Comparison of ENCODE assay signal across 14 cellular contexts in genomic region chr11:108663154-108663877, GRCh38. TPM values are rescaled to one million over a fixed set of nuclear protein-coding genes. Genes with fewer than 3 reads are reported as not detected.
A peak's percentile ranks its signal among the peaks of the same experiment; 100 is the strongest.
DNase-seq lines count a peak whose midpoint lies in the region; ATAC-seq, FAIRE-seq and TF ChIP-seq lines count a peak whose summit lies in the region.
"Had no signal": no experiment of that assay in that cellular context is flagged by ENCODE, and none has a peak within 500 bp of the region (broad histone marks: within the 10 kb centered on the region; RNA-seq: fewer than 3 reads in every experiment).

No MANE protein-coding gene starts in this region.

- H3K27ac ChIP-seq in endothelial cell of umbilical vein (ENCODE audit: insufficient read depth, low read depth, low read length) (no peak overlapping the region), kidney (ENCODE audit: low read depth in 2 of 2, low read length in 2 of 2) (no peak overlapping the region)
- H3K27ac ChIP-seq: left lung, prostate gland had no signal

- no peak overlapping the region for H3K4me3 ChIP-seq in endothelial cell of umbilical vein (replicated peaks in 1 of 3; ENCODE audit: insufficient read depth in 1 of 3, low read depth in 1 of 3, low read length in 3 of 3)
- no peak overlapping the region for H3K4me3 ChIP-seq in kidney (ENCODE audit: low read length in 2 of 2)
- H3K4me3 ChIP-seq: prostate gland had no signal

- peak overlapping the region; percentile 6 for H2AFZ ChIP-seq in endothelial cell of umbilical vein (ENCODE audit: low read depth, low read length)

- no peaks in the 10 kb centered on the region for H3K27me3 ChIP-seq in endothelial cell of umbilical vein (ENCODE audit: control insufficient read depth in 2 of 2, insufficient read depth in 2 of 2, low read length in 2 of 2)
- H3K27me3 ChIP-seq: upper lobe of left lung had no signal

- H3K9me1 ChIP-seq in endothelial cell of umbilical vein (replicated peaks; ENCODE audit: control insufficient read depth, extremely low read depth, insufficient read depth, low read length), result no peaks in the 10 kb centered on the region

- FAIRE-seq in endothelial cell of umbilical vein (lab: Jason Lieb, UNC) (no peak), kidney (lab: Jason Lieb, UNC) (no peak)

- DNase-seq in endothelial cell of umbilical vein (ENCODE audit: low read depth, low spot score) (no peak), GM10266 (ENCODE audit: extremely low spot score) (no peak), AML-193 (lab: John Stamatoyannopoulos, UW) (no peak), A172 (ENCODE audit: low spot score) (no peak), kidney (no peak)
- DNase-seq: activated CD4-positive, alpha-beta T cell treated with anti-CD3 and anti-CD28 coated beads for 4 hours; cerebellar nuclear complex; COR-L47; left lung; upper lobe of left lung had no signal

- no peak for TF ChIP-seq POLR2A in endothelial cell of umbilical vein (IDR thresholded peaks at IDR 0.05; ENCODE audit: low read depth, low read length)

- H3K9me3 ChIP-seq in endothelial cell of umbilical vein (replicated peaks; ENCODE audit: control insufficient read depth, insufficient read depth, low read length) (no peaks in the 10 kb centered on the region), kidney (ENCODE audit: control insufficient read depth in 1 of 2, low read length in 2 of 2) (no peaks in the 10 kb centered on the region)
- H3K9me3 ChIP-seq: left lung, prostate gland, upper lobe of left lung had no signal

- peaks cover 34% of the 10 kb centered on the region for H3K79me2 ChIP-seq in endothelial cell of umbilical vein (ENCODE audit: control insufficient read depth, insufficient read depth, low read length)

- ATAC-seq in GM18520 (IDR thresholded peaks at IDR 0.05; ENCODE audit: unreplicated experiment) (peak; percentile 25), GM21526 (IDR thresholded peaks at IDR 0.05; ENCODE audit: low FRiP score, unreplicated experiment) (peak; percentile 50), HG03139 (IDR thresholded peaks at IDR 0.05; ENCODE audit: unreplicated experiment) (peak; percentile 56)
- ATAC-seq: left lung had no signal

- dilution Hi-C loops in endothelial cell of umbilical vein (cut with MboI; ENCODE audit: extremely low pct_ligation_motif_present, low sequenced_read_pairs), result no loop called here

- intact Hi-C loops in endothelial cell of umbilical vein (cut with micrococcal nuclease), result loop anchor here (5.0 kb wide), 1 partner anchor 166 kb away; the partner anchor contains the start of gene POGLUT3
- intact Hi-C loops in kidney (cut with DNase I), result no loop called here

- BruUV-seq in endothelial cell of umbilical vein (replicated peaks; lab: Mats Ljungman, UMichigan), result no TSS peak

- TF ChIP-seq CTCF in endothelial cell of umbilical vein (IDR thresholded peaks at IDR 0.05; ENCODE audit: extremely low read depth in 1 of 2, insufficient read depth in 1 of 2, low read depth in 1 of 2, low read length in 2 of 2) (no peak), GM10266 (IDR thresholded peaks at IDR 0.05; ENCODE audit: control insufficient read depth, insufficient read depth, low read depth, missing control alignments) (no peak), kidney (IDR thresholded peaks at IDR 0.05; ENCODE audit: borderline replicate concordance, extremely low read depth, insufficient read depth) (no peak)

- H3K9ac ChIP-seq in endothelial cell of umbilical vein (replicated peaks; ENCODE audit: extremely low read depth, insufficient read depth, low read length) (no peak overlapping the region), kidney (ENCODE audit: low read length in 2 of 2) (no peak overlapping the region)

- POLR2A ChIA-PET in endothelial cell of umbilical vein (lab: Charles Lee), result no interaction called here

- H3K4me2 ChIP-seq in endothelial cell of umbilical vein (ENCODE audit: insufficient read depth, low read length), result no peak overlapping the region

- H3K4me1 ChIP-seq in endothelial cell of umbilical vein (ENCODE audit: control insufficient read depth, extremely low read depth, insufficient read depth, low read length) (peaks cover 21% of the 10 kb centered on the region), kidney (ENCODE audit: control insufficient read depth in 1 of 2, insufficient read depth in 1 of 2, low read depth in 1 of 2, low read length in 2 of 2) (peaks cover 6 to 13% of the 10 kb centered on the region in 2 donors)

- H3K36me3 ChIP-seq in endothelial cell of umbilical vein (ENCODE audit: control insufficient read depth in 2 of 2, extremely low read depth in 1 of 2, insufficient read depth in 2 of 2, low read length in 2 of 2) (no peaks in the 10 kb centered on the region), kidney (ENCODE audit: control insufficient read depth in 1 of 2, insufficient read depth in 2 of 2, low read length in 2 of 2) (peaks cover 0 to 2% of the 10 kb centered on the region in 2 donors)
- H3K36me3 ChIP-seq: left lung, prostate gland had no signal

- CTCF ChIA-PET in endothelial cell of umbilical vein (lab: Charles Lee), result interaction anchor here (1.4 to 2.7 kb wide), 3 partner anchors 71 to 545 kb away, joined by 3 to 9 read pairs (median 7); no protein-coding TSS in a partner anchor

- no peaks in the 10 kb centered on the region for H4K20me1 ChIP-seq in endothelial cell of umbilical vein (replicated peaks; ENCODE audit: control insufficient read depth, extremely low read depth, insufficient read depth, low read length)

TF ChIP-seq in endothelial cell of umbilical vein, 7 proteins besides CTCF, POLR2A, EP300 and RAD21:
- no peak for TF ChIP-seq EZH2 (IDR thresholded peaks at IDR 0.05; ENCODE audit: borderline replicate concordance, low read depth, low read length, severe bottlenecking)
- no peak for TF ChIP-seq FOS (IDR thresholded peaks at IDR 0.05; ENCODE audit: borderline replicate concordance, insufficient read depth, low read length)
- no peak for TF ChIP-seq POLR2AphosphoS5 (IDR thresholded peaks at IDR 0.05; ENCODE audit: insufficient read depth, low read depth, low read length)
- no peak for TF ChIP-seq MAX (IDR thresholded peaks at IDR 0.05; ENCODE audit: insufficient read depth, insufficient read length)
- no peak for TF ChIP-seq MYC (IDR thresholded peaks at IDR 0.05; ENCODE audit: low read depth, low read length)
- TF ChIP-seq JUN (IDR thresholded peaks at IDR 0.05; ENCODE audit: borderline replicate concordance, insufficient read depth, insufficient read length, low read depth), result no peak
- TF ChIP-seq GATA2 (IDR thresholded peaks at IDR 0.05; ENCODE audit: insufficient read depth, insufficient read length, low read depth, low read length), result no peak
TF ChIP-seq in endothelial cell of umbilical vein: peak in this region for 0.

RNA-seq across cellular contexts. Expression of gene DDX10, which starts 1.6 kb away (rescaled TPM):
- total RNA-seq in endothelial cell of umbilical vein, result 35.2 and 48.9 TPM in 2 replicates
- 27.5 and 29.8 TPM in 2 replicates for polyA plus RNA-seq in endothelial cell of umbilical vein
- 29.5 and 35.5 TPM in 2 replicates for polyA plus RNA-seq in endothelial cell of umbilical vein (2011; cell fraction: cytosol; rRNA removed)
- 32.8 and 44.8 TPM in 2 replicates for polyA plus RNA-seq in endothelial cell of umbilical vein (2011; cell fraction: nucleus; rRNA removed)
- polyA plus RNA-seq in endothelial cell of umbilical vein (2012), result 38.0 and 45.5 TPM in 2 replicates
- polyA minus RNA-seq in endothelial cell of umbilical vein, result 36.5 and 45.6 TPM in 2 replicates
- polyA minus RNA-seq in endothelial cell of umbilical vein (2011; cell fraction: cytosol; rRNA and poly(A)+ RNA removed), result 12.7 TPM
- polyA minus RNA-seq in endothelial cell of umbilical vein (2011; cell fraction: nucleus; rRNA and poly(A)+ RNA removed), result 49.6 and 67.8 TPM in 2 replicates
- total RNA-seq in A172 (2014; rRNA removed; shearing (Covaris generic)), result 19.7 and 28.0 TPM in 2 replicates
- total RNA-seq in kidney, result 24.8 TPM
- polyA plus RNA-seq in kidney (ENCODE audit: insufficient read depth, low read depth, low replicate concordance), result 79.2 TPM
